In genomic region chr1:214658785-214659184, GRCh38 we compare ENCODE assay signal across 11 cellular contexts. TPM values are rescaled to one million over a fixed set of nuclear protein-coding genes. Genes with fewer than 3 reads are reported as not detected.
DNase-seq lines count a peak whose midpoint lies in the region; ATAC-seq and TF ChIP-seq lines count a peak whose summit lies in the region.
"Had no signal": no experiment of that assay in that cellular context is flagged by ENCODE, and none has a peak within 500 bp of the region (broad histone marks: within the 10 kb centered on the region; RNA-seq: fewer than 3 reads in every experiment).

No MANE protein-coding gene starts in this region.

- TF ChIP-seq CTCF in GM06990 (IDR thresholded peaks at IDR 0.05; ENCODE audit: insufficient read depth, low read length, poor library complexity, severe bottlenecking), result peak; percentile 17
- TF ChIP-seq CTCF in epithelial cell of esophagus (IDR thresholded peaks at IDR 0.05; ENCODE audit: insufficient read depth, low read depth, low read length, missing control alignments), result peak; percentile 59
- peak; percentile 71 for TF ChIP-seq CTCF in osteocyte (IDR thresholded peaks at IDR 0.05)

- H3K27me3 ChIP-seq in GM06990 (replicated peaks; ENCODE audit: control insufficient read depth, insufficient read depth, low read length), result no peaks in the 10 kb centered on the region
- H3K27me3 ChIP-seq: heart right ventricle, tibial artery had no signal

- ATAC-seq in GM18867 (IDR thresholded peaks at IDR 0.05; ENCODE audit: unreplicated experiment), result no peak
- ATAC-seq: heart right ventricle, Right ventricle myocardium inferior had no signal

- no peak overlapping the region for H3K27ac Mint-ChIP-seq in osteocyte (ENCODE audit: unreplicated experiment)

- DNase-seq in GM06990 (ENCODE audit: extremely low read depth, insufficient read length) (no peak), NCI-H510A (lab: John Stamatoyannopoulos, UW) (peak; percentile 44), epithelial cell of esophagus (ENCODE audit: low read depth) (peak; percentile 40), osteocyte (ENCODE audit: extremely low spot score, unreplicated experiment) (no peak), NCI-H1436 (lab: John Stamatoyannopoulos, UW) (no peak), HuH-7 (ENCODE audit: low spot score) (no peak), ecto neural progenitor cell (ENCODE audit: low spot score) (no peak)
- DNase-seq: heart right ventricle, tibial artery had no signal

- H3K27me3 Mint-ChIP-seq in osteocyte (ENCODE audit: unreplicated experiment), result no peaks in the 10 kb centered on the region

- H3K9me3 Mint-ChIP-seq in osteocyte (ENCODE audit: unreplicated experiment), result no peaks in the 10 kb centered on the region

- peaks cover 5% of the 10 kb centered on the region for H3K36me3 ChIP-seq in GM06990 (ENCODE audit: control insufficient read depth, insufficient read depth, low read length)
- H3K36me3 ChIP-seq: tibial artery had no signal

- H3K4me3 ChIP-seq in GM06990 (replicated peaks; ENCODE audit: low read depth, low read length) (no peak overlapping the region), epithelial cell of esophagus (ENCODE audit: low read length) (no peak overlapping the region)
- H3K4me3 ChIP-seq: heart right ventricle, tibial artery had no signal

- H3K4me3 Mint-ChIP-seq in osteocyte (ENCODE audit: unreplicated experiment), result no peak overlapping the region

- peaks cover 7% of the 10 kb centered on the region for H3K4me1 Mint-ChIP-seq in osteocyte (ENCODE audit: unreplicated experiment)

- peaks cover 3% of the 10 kb centered on the region for H3K36me3 Mint-ChIP-seq in osteocyte (ENCODE audit: unreplicated experiment)

RNA-seq across cellular contexts. Expression of gene CENPF, which starts 55.8 kb away (rescaled TPM):
- total RNA-seq in osteocyte, result 21.5 and 26.5 TPM in 2 replicates

Comparison
In these comparisons a context has a peak if more than half of its experiments do, and no peak if none do; other contexts are left out.
1. DNase-seq: peak in NCI-H510A (single experiment) and epithelial cell of esophagus (single experiment); none in GM06990 (single experiment), osteocyte (single experiment), NCI-H1436 (single experiment), HuH-7 (single experiment) and ecto neural progenitor cell (single experiment).
2. CTCF ChIP-seq: peak in every context shown above with its lines; median percentile 71 in osteocyte; 59 in epithelial cell of esophagus; 17 in GM06990.